ENCODE assay signal across 1 cellular context in the genomic region with DNA sequence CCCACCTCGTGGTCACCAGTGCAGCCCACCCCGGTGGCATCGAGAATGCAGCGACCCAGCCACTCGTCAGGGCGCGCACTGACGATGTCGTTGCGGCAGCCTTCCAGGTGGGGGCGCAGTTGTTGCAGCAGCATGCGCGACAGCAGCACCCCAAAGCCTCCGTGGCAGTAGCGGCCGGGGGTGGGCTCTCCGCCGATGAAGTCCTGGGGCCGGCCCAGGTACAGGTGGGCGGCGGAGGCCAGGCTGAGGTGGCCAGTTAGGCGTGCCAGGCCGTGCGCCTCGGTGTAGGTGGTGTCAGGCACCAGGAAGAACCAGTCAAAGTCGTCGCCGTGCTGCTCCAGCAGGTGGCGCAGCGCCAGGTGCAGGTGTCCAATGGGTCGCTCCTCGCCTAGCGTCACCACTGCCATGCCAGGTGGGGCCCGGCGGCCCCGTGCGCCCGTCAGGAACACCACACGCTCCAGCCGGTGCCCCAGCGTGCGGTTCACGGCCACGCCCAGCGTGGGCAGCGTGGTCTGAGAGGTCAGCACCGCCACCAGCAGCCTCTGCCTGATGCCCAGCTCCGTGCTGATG.
A peak's percentile ranks its signal among the peaks of the same experiment; 100 is the strongest.
TF ChIP-seq lines count a peak whose summit lies in the region.

No MANE protein-coding gene starts in this region.

TF ChIP-seq in HEK293, 187 proteins besides CTCF, POLR2A, EP300 and RAD21 (continued from another document):
- TF ChIP-seq, protein P1, sequence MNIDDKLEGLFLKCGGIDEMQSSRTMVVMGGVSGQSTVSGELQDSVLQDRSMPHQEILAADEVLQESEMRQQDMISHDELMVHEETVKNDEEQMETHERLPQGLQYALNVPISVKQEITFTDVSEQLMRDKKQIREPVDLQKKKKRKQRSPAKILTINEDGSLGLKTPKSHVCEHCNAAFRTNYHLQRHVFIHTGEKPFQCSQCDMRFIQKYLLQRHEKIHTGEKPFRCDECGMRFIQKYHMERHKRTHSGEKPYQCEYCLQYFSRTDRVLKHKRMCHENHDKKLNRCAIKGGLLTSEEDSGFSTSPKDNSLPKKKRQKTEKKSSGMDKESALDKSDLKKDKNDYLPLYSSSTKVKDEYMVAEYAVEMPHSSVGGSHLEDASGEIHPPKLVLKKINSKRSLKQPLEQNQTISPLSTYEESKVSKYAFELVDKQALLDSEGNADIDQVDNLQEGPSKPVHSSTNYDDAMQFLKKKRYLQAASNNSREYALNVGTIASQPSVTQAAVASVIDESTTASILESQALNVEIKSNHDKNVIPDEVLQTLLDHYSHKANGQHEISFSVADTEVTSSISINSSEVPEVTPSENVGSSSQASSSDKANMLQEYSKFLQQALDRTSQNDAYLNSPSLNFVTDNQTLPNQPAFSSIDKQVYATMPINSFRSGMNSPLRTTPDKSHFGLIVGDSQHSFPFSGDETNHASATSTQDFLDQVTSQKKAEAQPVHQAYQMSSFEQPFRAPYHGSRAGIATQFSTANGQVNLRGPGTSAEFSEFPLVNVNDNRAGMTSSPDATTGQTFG (tag by site-specific recombination; IDR thresholded peaks at IDR 0.05; ENCODE audit: borderline replicate concordance) = no peak
- peak; percentile 55 for TF ChIP-seq ZNF600 (tag by site-specific recombination; IDR thresholded peaks at IDR 0.05)
- peak; percentile 47; the same call in 1 of the 2 replicates for TF ChIP-seq ZNF394 (tag by site-specific recombination; IDR thresholded peaks at IDR 0.05; ENCODE audit: borderline replicate concordance)
- no peak for TF ChIP-seq REPIN1 (tag by site-specific recombination; IDR thresholded peaks at IDR 0.05; ENCODE audit: low read depth)
- TF ChIP-seq MZF1 (tag by site-specific recombination; IDR thresholded peaks at IDR 0.05; ENCODE audit: borderline replicate concordance) = no peak
- TF ChIP-seq, protein P2, sequence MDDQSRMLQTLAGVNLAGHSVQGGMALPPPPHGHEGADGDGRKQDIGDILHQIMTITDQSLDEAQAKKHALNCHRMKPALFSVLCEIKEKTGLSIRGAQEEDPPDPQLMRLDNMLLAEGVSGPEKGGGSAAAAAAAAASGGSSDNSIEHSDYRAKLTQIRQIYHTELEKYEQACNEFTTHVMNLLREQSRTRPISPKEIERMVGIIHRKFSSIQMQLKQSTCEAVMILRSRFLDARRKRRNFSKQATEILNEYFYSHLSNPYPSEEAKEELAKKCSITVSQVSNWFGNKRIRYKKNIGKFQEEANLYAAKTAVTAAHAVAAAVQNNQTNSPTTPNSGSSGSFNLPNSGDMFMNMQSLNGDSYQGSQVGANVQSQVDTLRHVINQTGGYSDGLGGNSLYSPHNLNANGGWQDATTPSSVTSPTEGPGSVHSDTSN (CRISPR knock-in tag; IDR thresholded peaks at IDR 0.05) = no peak
- peak; percentile 63 for TF ChIP-seq SP2 (tag by site-specific recombination; IDR thresholded peaks at IDR 0.05)
- TF ChIP-seq ZNF155 (tag by site-specific recombination; IDR thresholded peaks at IDR 0.05) = no peak
- TF ChIP-seq ZNF24 (tag by site-specific recombination; IDR thresholded peaks at IDR 0.05) = 0 out of 2 replicates have a peak, but pooled peaks have one; percentile 50
- TF ChIP-seq ZNF274 (IDR thresholded peaks at IDR 0.05; ENCODE audit: low read length) = no peak
- TF ChIP-seq ZNF274 (tag by site-specific recombination; IDR thresholded peaks at IDR 0.05; ENCODE audit: borderline replicate concordance) = no peak
- TF ChIP-seq KLF1 (tag by site-specific recombination; IDR thresholded peaks at IDR 0.05) = no peak
- TF ChIP-seq ZNF514 (tag by site-specific recombination; IDR thresholded peaks at IDR 0.05) = no peak
- TF ChIP-seq, protein P3, sequence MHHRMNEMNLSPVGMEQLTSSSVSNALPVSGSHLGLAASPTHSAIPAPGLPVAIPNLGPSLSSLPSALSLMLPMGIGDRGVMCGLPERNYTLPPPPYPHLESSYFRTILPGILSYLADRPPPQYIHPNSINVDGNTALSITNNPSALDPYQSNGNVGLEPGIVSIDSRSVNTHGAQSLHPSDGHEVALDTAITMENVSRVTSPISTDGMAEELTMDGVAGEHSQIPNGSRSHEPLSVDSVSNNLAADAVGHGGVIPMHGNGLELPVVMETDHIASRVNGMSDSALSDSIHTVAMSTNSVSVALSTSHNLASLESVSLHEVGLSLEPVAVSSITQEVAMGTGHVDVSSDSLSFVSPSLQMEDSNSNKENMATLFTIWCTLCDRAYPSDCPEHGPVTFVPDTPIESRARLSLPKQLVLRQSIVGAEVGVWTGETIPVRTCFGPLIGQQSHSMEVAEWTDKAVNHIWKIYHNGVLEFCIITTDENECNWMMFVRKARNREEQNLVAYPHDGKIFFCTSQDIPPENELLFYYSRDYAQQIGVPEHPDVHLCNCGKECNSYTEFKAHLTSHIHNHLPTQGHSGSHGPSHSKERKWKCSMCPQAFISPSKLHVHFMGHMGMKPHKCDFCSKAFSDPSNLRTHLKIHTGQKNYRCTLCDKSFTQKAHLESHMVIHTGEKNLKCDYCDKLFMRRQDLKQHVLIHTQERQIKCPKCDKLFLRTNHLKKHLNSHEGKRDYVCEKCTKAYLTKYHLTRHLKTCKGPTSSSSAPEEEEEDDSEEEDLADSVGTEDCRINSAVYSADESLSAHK (tag by site-specific recombination; IDR thresholded peaks at IDR 0.05) = no peak
- TF ChIP-seq, protein P4, sequence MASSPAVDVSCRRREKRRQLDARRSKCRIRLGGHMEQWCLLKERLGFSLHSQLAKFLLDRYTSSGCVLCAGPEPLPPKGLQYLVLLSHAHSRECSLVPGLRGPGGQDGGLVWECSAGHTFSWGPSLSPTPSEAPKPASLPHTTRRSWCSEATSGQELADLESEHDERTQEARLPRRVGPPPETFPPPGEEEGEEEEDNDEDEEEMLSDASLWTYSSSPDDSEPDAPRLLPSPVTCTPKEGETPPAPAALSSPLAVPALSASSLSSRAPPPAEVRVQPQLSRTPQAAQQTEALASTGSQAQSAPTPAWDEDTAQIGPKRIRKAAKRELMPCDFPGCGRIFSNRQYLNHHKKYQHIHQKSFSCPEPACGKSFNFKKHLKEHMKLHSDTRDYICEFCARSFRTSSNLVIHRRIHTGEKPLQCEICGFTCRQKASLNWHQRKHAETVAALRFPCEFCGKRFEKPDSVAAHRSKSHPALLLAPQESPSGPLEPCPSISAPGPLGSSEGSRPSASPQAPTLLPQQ (tag by site-specific recombination; IDR thresholded peaks at IDR 0.05) = peak; percentile 99
- peak; percentile 56 for TF ChIP-seq ZNF843 (tag by site-specific recombination; IDR thresholded peaks at IDR 0.05)
- TF ChIP-seq ZNF654 (tag by site-specific recombination; IDR thresholded peaks at IDR 0.05; ENCODE audit: low read depth) = peak; percentile 61
- no peak for TF ChIP-seq HOXD13 (CRISPR knock-in tag; IDR thresholded peaks at IDR 0.05; ENCODE audit: borderline replicate concordance)
